Comparison of ENCODE assay signal across 8 cellular contexts in the genomic region with DNA sequence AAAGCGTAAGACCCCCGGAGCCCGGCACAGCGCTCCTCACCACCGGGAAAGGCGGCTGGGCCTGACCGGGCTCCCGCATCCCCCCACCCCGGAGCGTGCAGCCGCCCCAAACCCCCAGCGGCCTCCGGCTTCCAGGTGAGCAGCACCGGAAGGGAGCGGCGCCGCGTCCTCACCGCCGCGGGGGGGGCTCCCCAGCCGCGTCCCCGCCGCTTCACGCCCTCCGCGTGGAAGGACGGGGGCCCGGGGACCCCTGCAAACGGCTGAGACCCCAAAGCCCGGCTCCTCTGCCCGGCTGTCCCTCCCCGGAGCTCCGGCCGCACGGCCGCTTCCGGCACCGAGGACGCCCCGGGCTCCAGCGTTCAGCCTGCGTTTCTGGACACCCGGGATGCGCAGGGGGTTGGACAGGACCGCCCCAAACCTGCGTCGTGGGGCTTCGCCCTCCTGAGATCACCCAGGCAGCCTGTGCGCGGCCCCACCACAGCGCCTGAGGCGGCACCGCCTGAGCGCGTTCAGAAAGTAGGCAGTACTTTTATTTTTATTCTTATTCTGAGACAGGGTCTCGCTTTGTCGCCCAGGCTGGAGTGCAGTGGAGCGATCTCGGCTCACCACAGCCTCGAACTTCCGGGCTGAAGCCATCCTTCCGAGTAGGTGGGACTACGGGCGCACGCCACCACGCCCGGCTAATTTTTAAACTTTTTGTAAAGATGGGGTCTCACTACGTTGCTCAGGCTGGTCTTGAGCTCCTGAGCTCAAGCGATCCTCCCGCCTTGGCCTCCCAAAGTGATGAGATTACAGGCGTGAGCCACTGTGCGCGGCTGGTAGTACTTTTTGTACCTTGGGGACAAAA. TPM values are rescaled to one million over a fixed set of nuclear protein-coding genes. Genes with fewer than 3 reads are reported as not detected.
DNase-seq lines count a peak whose midpoint lies in the region; ATAC-seq and TF ChIP-seq lines count a peak whose summit lies in the region.

No MANE protein-coding gene starts in this region.

- TF ChIP-seq POLR2A in GM18526 (IDR thresholded peaks at IDR 0.05; ENCODE audit: extremely low read depth, insufficient read length), result peak; percentile 60

- no peaks in the 10 kb centered on the region for H3K36me3 ChIP-seq in psoas muscle (ENCODE audit: insufficient read depth in 1 of 2, low read depth in 1 of 2)

- H3K36me3 Mint-ChIP-seq in activated T-helper 17 cell treated with anti-CD3 and anti-CD28 coated beads, Interleukin-2, amount 50 U/mL, for 72 hours (ENCODE audit: low read depth), result no peaks in the 10 kb centered on the region

- intact Hi-C loops in psoas muscle (cut with DNase I), result no loop called here

- peaks cover 31% of the 10 kb centered on the region for H3K4me1 Mint-ChIP-seq in activated T-helper 17 cell treated with anti-CD3 and anti-CD28 coated beads, Interleukin-2, amount 50 U/mL, for 72 hours

- 3 to 5% (median 4%) methylated on average over 53 to 75 of the region's 75 CpGs for WGBS in psoas muscle, 3 donors

- H3K27ac Mint-ChIP-seq in activated T-helper 17 cell treated with anti-CD3 and anti-CD28 coated beads, Interleukin-2, amount 50 U/mL, for 72 hours, result peak overlapping the region; percentile 76

- peak overlapping the region; percentile 86 for H3K4me3 Mint-ChIP-seq in activated T-helper 17 cell treated with anti-CD3 and anti-CD28 coated beads, Interleukin-2, amount 50 U/mL, for 72 hours

- H3K27me3 ChIP-seq in foreskin keratinocyte (no peaks in the 10 kb centered on the region), psoas muscle (ENCODE audit: insufficient read depth in 3 of 3, low read length in 2 of 3) (no peaks in the 10 kb centered on the region)

- no peaks in the 10 kb centered on the region for H3K9me3 ChIP-seq in psoas muscle

- no peak for DNase-seq in AG09309 (ENCODE audit: low read depth)
- peak; percentile 86 to 92 for DNase-seq in NCI-H526 (lab: John Stamatoyannopoulos, UW)
- peak in 1 of 2 donors; percentile 64 for DNase-seq in foreskin keratinocyte
- DNase-seq in psoas muscle, result peak; percentile 70 to 81
- no peak for DNase-seq in A172 (ENCODE audit: low spot score)

- H3K4me3 ChIP-seq in AG09309 (ENCODE audit: control insufficient read depth, low read depth, low read length), result peak overlapping the region; percentile 59
- H3K4me3 ChIP-seq in psoas muscle, result peak overlapping the region; percentile 89

- H3K27me3 Mint-ChIP-seq in activated T-helper 17 cell treated with anti-CD3 and anti-CD28 coated beads, Interleukin-2, amount 50 U/mL, for 72 hours, result peaks cover 17% of the 10 kb centered on the region

- H3K9me3 Mint-ChIP-seq in activated T-helper 17 cell treated with anti-CD3 and anti-CD28 coated beads, Interleukin-2, amount 50 U/mL, for 72 hours, result no peaks in the 10 kb centered on the region

- peaks cover 18% of the 10 kb centered on the region for H3K4me1 ChIP-seq in foreskin keratinocyte
- peaks cover 26% of the 10 kb centered on the region for H3K4me1 ChIP-seq in psoas muscle

- ATAC-seq in HG03025 (IDR thresholded peaks at IDR 0.05; ENCODE audit: low FRiP score, unreplicated experiment) (peak; percentile 41), foreskin keratinocyte (peak; percentile 64), psoas muscle (peak; percentile 55 to 76 (median 64))
- peak; percentile 72 for ATAC-seq in activated T-helper 17 cell treated with anti-CD3 and anti-CD28 coated beads, Interleukin-2, amount 50 U/mL, for 72 hours (replicated peaks)

- H3K27ac ChIP-seq in foreskin keratinocyte (peak overlapping the region; percentile 76), psoas muscle (peak overlapping the region; percentile 89)

- TF ChIP-seq CTCF in AG09309 (IDR thresholded peaks at IDR 0.05; ENCODE audit: control insufficient read depth, insufficient read depth, low read depth, low read length, missing control alignments), result no peak
- TF ChIP-seq CTCF in foreskin keratinocyte (conservative IDR thresholded peaks at IDR 0.05), result no peak
- no peak for TF ChIP-seq CTCF in psoas muscle (IDR thresholded peaks at IDR 0.05)

RNA-seq across cellular contexts. Expression of a gene that starts 51.6 kb away (rescaled TPM):
- total RNA-seq in activated T-helper 17 cell treated with anti-CD3 and anti-CD28 coated beads, Interleukin-2, amount 50 U/mL, for 72 hours, result 10 to 100 TPM; 68.2 to 81.4 TPM
- total RNA-seq in foreskin keratinocyte (13.3 and 16.7 TPM in 2 replicates), psoas muscle (1 to 10 TPM in 2 of 4 donors, under 1 TPM in 2; 0.27 to 2.4 (median 1.4) TPM)
- polyA plus RNA-seq in foreskin keratinocyte (11.3 and 16.0 TPM in 2 replicates), psoas muscle (10 to 100 TPM in 1 of 3 donors, 1 to 10 TPM in 1, under 1 TPM in 1; 0.74 to 15.6 (median 1.7) TPM)
- total RNA-seq in A172 (2014; rRNA removed; shearing (Covaris generic)), result 16.6 and 18.1 TPM in 2 replicates

Comparison
In these comparisons a context has a peak if more than half of its experiments do, and no peak if none do; other contexts are left out.
1. DNase-seq: peak in NCI-H526 (2 of 2) and psoas muscle (2 of 2); none in AG09309 (single experiment) and A172 (single experiment).
2. Peak in every context shown above with its lines, with median percentiles within 50 percentile points of each other: ATAC-seq.